In genomic region chr11:68267881-68268240, GRCh38 we compare ENCODE assay signal across 18 cellular contexts.
"Had no signal": no experiment of that assay in that cellular context is flagged by ENCODE, and none has a peak within 500 bp of the region (broad histone marks: within the 10 kb centered on the region; RNA-seq: fewer than 3 reads in every experiment).

No MANE protein-coding gene starts in this region.

- H3K27ac Mint-ChIP-seq: activated CD4-positive, alpha-beta memory T cell treated with anti-CD3 and anti-CD28 coated beads for 36 hours; activated CD8-positive, alpha-beta memory T cell treated with anti-CD3 and anti-CD28 coated beads, Interleukin-2, amount 10 ng/mL, durations not matched to agents 7 days and 5 days; effector memory CD8-positive, alpha-beta T cell; nephron had no signal

- H3K9me3 ChIP-seq: prostate gland, tibial artery, vagina had no signal

- H3K9me3 Mint-ChIP-seq: activated CD4-positive, alpha-beta memory T cell treated with anti-CD3 and anti-CD28 coated beads for 36 hours; dendritic cell treated with granulocyte-macrophage colony-stimulating factor and Interleukin-4, amounts not matched to agents 40 ng/mL and 50 ng/mL, for 4 days; effector memory CD8-positive, alpha-beta T cell; nephron had no signal

- ATAC-seq: activated CD8-positive, alpha-beta memory T cell treated with anti-CD3 and anti-CD28 coated beads, Interleukin-2, amount 10 ng/mL, durations not matched to agents 7 days and 5 days; effector memory CD8-positive, alpha-beta T cell; foreskin keratinocyte; left ventricle myocardium superior; right cardiac atrium had no signal

- H3K27ac ChIP-seq: brain microvascular endothelial cell, foreskin keratinocyte, prostate gland, tibial artery, vagina, VCaP had no signal

- H3K27me3 Mint-ChIP-seq: activated CD4-positive, alpha-beta memory T cell treated with anti-CD3 and anti-CD28 coated beads for 36 hours; activated CD8-positive, alpha-beta memory T cell treated with anti-CD3 and anti-CD28 coated beads, Interleukin-2, amount 10 ng/mL, durations not matched to agents 7 days and 5 days; dendritic cell treated with granulocyte-macrophage colony-stimulating factor and Interleukin-4, amounts not matched to agents 40 ng/mL and 50 ng/mL, for 4 days; effector memory CD8-positive, alpha-beta T cell had no signal

- DNase-seq: activated CD4-positive, alpha-beta memory T cell treated with anti-CD3 and anti-CD28 coated beads for 36 hours; activated CD8-positive, alpha-beta memory T cell treated with anti-CD3 and anti-CD28 coated beads, Interleukin-2, amount 10 ng/mL, durations not matched to agents 7 days and 5 days; activated naive CD4-positive, alpha-beta T cell treated with anti-CD3 and anti-CD28 coated beads, Interleukin-2, amount 50 U/mL, for 16 hours; activated T-cell treated with anti-CD3 and anti-CD28 coated beads, Interleukin-2, amount 50 U/mL, for 1 hour; brain microvascular endothelial cell; effector memory CD8-positive, alpha-beta T cell; foreskin keratinocyte; glutamatergic neuron; hypothalamus; left ventricle myocardium superior; occipital lobe; right cardiac atrium; tibial artery had no signal

- H3K4me1 ChIP-seq: prostate gland had no signal

- H3K4me3 Mint-ChIP-seq: activated CD4-positive, alpha-beta memory T cell treated with anti-CD3 and anti-CD28 coated beads for 36 hours; activated CD8-positive, alpha-beta memory T cell treated with anti-CD3 and anti-CD28 coated beads, Interleukin-2, amount 10 ng/mL, durations not matched to agents 7 days and 5 days; dendritic cell treated with granulocyte-macrophage colony-stimulating factor and Interleukin-4, amounts not matched to agents 40 ng/mL and 50 ng/mL, for 4 days; effector memory CD8-positive, alpha-beta T cell; nephron had no signal

- H3K27me3 ChIP-seq: brain microvascular endothelial cell, foreskin keratinocyte, tibial artery, vagina had no signal

- H3K4me3 ChIP-seq: prostate gland, tibial artery, vagina had no signal
